Comparison of ENCODE assay signal across 13 cellular contexts in the genomic region with DNA sequence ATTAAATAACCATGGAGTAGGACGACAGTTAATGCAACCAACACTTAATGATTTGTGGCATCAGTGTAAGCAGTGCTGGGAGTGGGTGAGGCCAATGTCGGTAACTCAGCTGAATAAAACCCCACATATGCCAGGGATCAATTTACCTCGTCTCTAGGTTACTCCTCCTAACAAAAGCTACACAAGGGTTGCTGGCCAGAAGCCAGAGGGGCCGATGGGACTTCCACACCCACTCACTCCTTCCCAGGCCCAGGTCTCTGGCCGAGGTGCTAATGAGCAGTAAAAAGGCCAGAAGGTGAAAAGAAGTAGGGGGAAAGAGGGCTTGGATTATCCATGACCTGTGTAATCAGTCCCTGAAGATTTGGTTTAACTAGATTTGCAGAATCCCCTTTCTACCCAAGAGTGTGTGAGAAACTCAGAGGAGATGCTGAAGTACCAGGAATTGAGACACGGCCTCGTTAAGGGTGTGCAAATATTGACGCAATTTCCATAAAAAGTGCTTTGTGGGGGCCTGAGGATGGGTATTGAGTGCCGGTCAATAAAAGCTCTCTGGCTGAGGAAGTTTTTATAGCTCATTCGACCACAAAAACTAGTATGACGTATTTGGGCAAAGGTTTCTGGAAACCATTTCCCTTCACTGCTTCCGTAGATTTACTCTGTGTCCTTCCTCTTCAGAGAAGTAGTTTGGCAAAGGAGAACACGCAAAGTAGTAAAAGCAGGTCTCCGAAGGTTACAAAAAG.
DNase-seq lines count a peak whose midpoint lies in the region; ATAC-seq lines count a peak whose summit lies in the region.
"Had no signal": no experiment of that assay in that cellular context is flagged by ENCODE, and none has a peak within 500 bp of the region (broad histone marks: within the 10 kb centered on the region; RNA-seq: fewer than 3 reads in every experiment).

No MANE protein-coding gene starts in this region.

- no CpG with 5 or more reads among the region's 14 CpGs for WGBS in neuronal stem cell (ENCODE audit: extremely low coverage in 2 of 2, insufficient read length in 2 of 2, insufficient replicate concordance in 1 of 2), 2 donors
- WGBS in aorta, 2 donors, result 52 to 58% methylated on average over 14 of the region's 14 CpGs

- H3K4ac ChIP-seq in neuronal stem cell (ENCODE audit: low read length), result no peak overlapping the region

- H3K79me1 ChIP-seq in neuronal stem cell (ENCODE audit: low read depth, low read length), result no peaks in the 10 kb centered on the region

- H3K4me2 ChIP-seq in neuronal stem cell (ENCODE audit: insufficient read depth, low read length, poor library complexity, severe bottlenecking), result no peak overlapping the region

- H3K4me3 ChIP-seq in SJCRH30 (no peak overlapping the region), neuronal stem cell (ENCODE audit: low read length in 2 of 2) (no peak overlapping the region), aorta (ENCODE audit: low read length in 2 of 2) (no peak overlapping the region)
- H3K4me3 ChIP-seq: SK-N-MC had no signal

- no peak overlapping the region for H3K14ac ChIP-seq in neuronal stem cell (ENCODE audit: low read length)

- no peak overlapping the region for H3K23ac ChIP-seq in neuronal stem cell (ENCODE audit: low read depth, low read length, poor library complexity)

- H2BK15ac ChIP-seq in neuronal stem cell (ENCODE audit: low read length), result no peak overlapping the region

- intact Hi-C loops in aorta (cut with DNase I), result no loop called here

- H3K36me3 ChIP-seq in SJCRH30, result no peaks in the 10 kb centered on the region
- H3K36me3 ChIP-seq in neuronal stem cell (replicated peaks in 1 of 2; ENCODE audit: control insufficient read depth in 2 of 2, insufficient read depth in 2 of 2, low read length in 2 of 2), result no peaks in the 10 kb centered on the region
- H3K36me3 ChIP-seq in aorta (ENCODE audit: control insufficient read depth in 1 of 2, insufficient read depth in 2 of 2, low read length in 1 of 2), result no peaks in the 10 kb centered on the region

- DNase-seq in LHCN-M2 (ENCODE audit: low read depth), result peak; percentile 4
- peak; percentile 81 for DNase-seq in NCI-H2196 (lab: John Stamatoyannopoulos, UW; ENCODE audit: unreplicated experiment)
- peak; percentile 29 to 65 for DNase-seq in SJCRH30
- no peak for DNase-seq in neuronal stem cell (ENCODE audit: low spot score)
- no peak for DNase-seq in aorta
- DNase-seq in ureter (ENCODE audit: low spot score), result no peak
- DNase-seq in hypothalamus (lab: John Stamatoyannopoulos, UW), result no peak
- DNase-seq: erythroblast, IMR-90, NCI-H446 treated with DMSO at 0.1 percent for 48 hours had no signal

- H3K27ac ChIP-seq in SJCRH30 (no peak overlapping the region), neuronal stem cell (replicated peaks; ENCODE audit: low read length) (peak overlapping the region; percentile 14), aorta (ENCODE audit: low read depth in 1 of 2, low read length in 2 of 2) (no peak overlapping the region)
- H3K27ac ChIP-seq: parathyroid adenoma, SK-N-MC had no signal

- H3K9me3 ChIP-seq in SJCRH30 (replicated peaks), result no peaks in the 10 kb centered on the region
- no peaks in the 10 kb centered on the region for H3K9me3 ChIP-seq in neuronal stem cell (replicated peaks in 1 of 2; ENCODE audit: control insufficient read depth in 2 of 2, insufficient read depth in 1 of 2, low read depth in 1 of 2, low read length in 2 of 2)
- no peaks in the 10 kb centered on the region for H3K9me3 ChIP-seq in aorta (ENCODE audit: control insufficient read depth, low read length)

- no peak overlapping the region for H2BK12ac ChIP-seq in neuronal stem cell (ENCODE audit: low read length)

- H2AK5ac ChIP-seq in neuronal stem cell (ENCODE audit: low read depth, low read length), result no peak overlapping the region

- H2BK5ac ChIP-seq in neuronal stem cell (ENCODE audit: low read length), result no peak overlapping the region

- H3K4me1 ChIP-seq in SJCRH30, result no peaks in the 10 kb centered on the region
- no peaks in the 10 kb centered on the region for H3K4me1 ChIP-seq in neuronal stem cell (ENCODE audit: control insufficient read depth in 2 of 2, insufficient read depth in 1 of 2, low read depth in 1 of 2, low read length in 2 of 2)
- no peaks in the 10 kb centered on the region for H3K4me1 ChIP-seq in aorta (ENCODE audit: control insufficient read depth in 1 of 2, insufficient read depth in 2 of 2, low read length in 2 of 2)
- H3K4me1 ChIP-seq: parathyroid adenoma had no signal

- H4K8ac ChIP-seq in neuronal stem cell (ENCODE audit: low read depth, low read length), result no peak overlapping the region

- H2BK120ac ChIP-seq in neuronal stem cell (ENCODE audit: low read depth, low read length), result no peak overlapping the region

- H3K18ac ChIP-seq in neuronal stem cell (ENCODE audit: low read length), result no peak overlapping the region

- no peak overlapping the region for H3K9ac ChIP-seq in neuronal stem cell (ENCODE audit: low read depth, low read length, poor library complexity)
- H3K9ac ChIP-seq: parathyroid adenoma had no signal

- ATAC-seq in aorta (ENCODE audit: low FRiP score) (no peak), GM18517 (IDR thresholded peaks at IDR 0.05; ENCODE audit: unreplicated experiment) (no peak)

- no peak overlapping the region for H4K91ac ChIP-seq in neuronal stem cell (ENCODE audit: low read depth, low read length, poor library complexity)

- no peak overlapping the region for H2AFZ ChIP-seq in neuronal stem cell (ENCODE audit: low read length)
- H2AFZ ChIP-seq: parathyroid adenoma had no signal

- H3K27me3 ChIP-seq in SJCRH30, result no peaks in the 10 kb centered on the region
- no peaks in the 10 kb centered on the region for H3K27me3 ChIP-seq in neuronal stem cell (ENCODE audit: control insufficient read depth in 3 of 3, insufficient read depth in 3 of 3, low read depth in 1 of 3, low read length in 3 of 3)
- peaks cover 0 to 3% of the 10 kb centered on the region in 2 donors for H3K27me3 ChIP-seq in aorta (ENCODE audit: control insufficient read depth in 1 of 2, insufficient read depth in 2 of 2, low read length in 1 of 2)

Comparison
In these comparisons a context has a peak if more than half of its experiments do, and no peak if none do; other contexts are left out.
1. DNase-seq: peak in LHCN-M2 (single experiment), NCI-H2196 (single experiment) and SJCRH30 (2 of 2); none in neuronal stem cell (single experiment), aorta (0 of 2), ureter (single experiment) and hypothalamus (0 of 51).